ENCODE assay signal across 22 cellular contexts in the genomic region with DNA sequence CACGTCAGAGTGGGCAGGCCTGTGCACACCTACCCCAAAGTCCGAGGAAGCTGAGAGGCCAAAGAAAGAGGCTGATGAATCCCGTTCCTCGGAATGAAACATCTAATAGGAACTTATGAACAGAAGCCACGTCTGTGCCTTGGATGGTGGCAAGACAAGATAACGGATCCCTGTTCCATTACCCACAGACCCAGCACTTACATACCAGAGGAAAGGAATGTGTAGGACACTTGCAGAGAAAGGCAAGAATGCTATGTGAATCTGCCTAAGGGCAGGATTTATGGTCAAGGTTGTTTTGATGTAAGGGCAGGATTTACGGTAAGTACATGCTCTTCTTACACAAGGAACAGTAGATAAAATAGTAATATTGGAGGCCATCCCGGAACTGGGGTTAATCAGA.
"Had no signal": no experiment of that assay in that cellular context is flagged by ENCODE, and none has a peak within 500 bp of the region (broad histone marks: within the 10 kb centered on the region; RNA-seq: fewer than 3 reads in every experiment).

No MANE protein-coding gene starts in this region.

- H3K4me3 ChIP-seq: adrenal gland, hepatocyte, left ventricle myocardium inferior, transverse colon had no signal

- H3K9ac ChIP-seq: parathyroid adenoma had no signal

- H3K4me1 ChIP-seq: adrenal gland, foreskin keratinocyte, left ventricle myocardium inferior, parathyroid adenoma, transverse colon had no signal

- ATAC-seq: activated T-helper 17 cell treated with anti-CD3 and anti-CD28 coated beads, Interleukin-2, amount 50 U/mL, for 72 hours; foreskin keratinocyte; right cardiac atrium; stimulated activated effector memory CD8-positive, alpha-beta T cell treated with anti-CD3 and anti-CD28 coated beads, Interleukin-12 subunit alpha, Interleukin-12 subunit beta, amount 100 ng/mL, for 72 hours; WTC11 had no signal

- H3K27me3 Mint-ChIP-seq: activated T-helper 17 cell treated with anti-CD3 and anti-CD28 coated beads, Interleukin-2, amount 50 U/mL, for 72 hours had no signal

- H3K27ac Mint-ChIP-seq: activated naive CD8-positive, alpha-beta T cell; activated T-helper 17 cell treated with anti-CD3 and anti-CD28 coated beads, Interleukin-2, amount 50 U/mL, for 72 hours; immature natural killer cell; nephron; stimulated activated effector memory CD8-positive, alpha-beta T cell treated with anti-CD3 and anti-CD28 coated beads, Interleukin-12 subunit alpha, Interleukin-12 subunit beta, amount 100 ng/mL, for 72 hours; T-helper 1 cell treated with Interleukin-12 subunit alpha and Interleukin-12 subunit beta and Interleukin-4 antibody, amounts not matched to agents 30 μg/mL and 1 μg/mL, for 36 hours; WTC11 had no signal

- H3K4me1 Mint-ChIP-seq: activated T-helper 17 cell treated with anti-CD3 and anti-CD28 coated beads, Interleukin-2, amount 50 U/mL, for 72 hours; immature natural killer cell; nephron; stimulated activated effector memory CD8-positive, alpha-beta T cell treated with anti-CD3 and anti-CD28 coated beads, Interleukin-12 subunit alpha, Interleukin-12 subunit beta, amount 100 ng/mL, for 72 hours had no signal

- H3K9me3 Mint-ChIP-seq: activated T-helper 17 cell treated with anti-CD3 and anti-CD28 coated beads, Interleukin-2, amount 50 U/mL, for 72 hours; immature natural killer cell; nephron; stimulated activated effector memory CD8-positive, alpha-beta T cell treated with anti-CD3 and anti-CD28 coated beads, Interleukin-12 subunit alpha, Interleukin-12 subunit beta, amount 100 ng/mL, for 72 hours; T-helper 1 cell treated with Interleukin-12 subunit alpha and Interleukin-12 subunit beta and Interleukin-4 antibody, amounts not matched to agents 30 μg/mL and 1 μg/mL, for 36 hours; WTC11 had no signal

- DNase-seq: activated T-cell treated with anti-CD3 and anti-CD28 coated beads, Interleukin-2, amount 50 U/mL, for 1 hour; adrenal gland; central memory CD4-positive, alpha-beta T cell; dermis blood vessel endothelial cell; effector CD8-positive, alpha-beta T cell; erythroblast; foreskin keratinocyte; immature natural killer cell; left ventricle myocardium inferior; nucleus accumbens; right cardiac atrium; stimulated activated CD4-positive, alpha-beta T cell treated with anti-CD3 and anti-CD28 coated beads, Interleukin-12 subunit alpha, Interleukin-12 subunit beta, amount 100 ng/mL, for 4 hours; T1000; transverse colon had no signal

- H3K36me3 ChIP-seq: adrenal gland, left ventricle myocardium inferior, transverse colon had no signal

- H3K4me3 Mint-ChIP-seq: activated naive CD8-positive, alpha-beta T cell; activated T-helper 17 cell treated with anti-CD3 and anti-CD28 coated beads, Interleukin-2, amount 50 U/mL, for 72 hours; immature natural killer cell; nephron; stimulated activated effector memory CD8-positive, alpha-beta T cell treated with anti-CD3 and anti-CD28 coated beads, Interleukin-12 subunit alpha, Interleukin-12 subunit beta, amount 100 ng/mL, for 72 hours; T-helper 1 cell treated with Interleukin-12 subunit alpha and Interleukin-12 subunit beta and Interleukin-4 antibody, amounts not matched to agents 30 μg/mL and 1 μg/mL, for 36 hours; WTC11 had no signal

- H3K9me3 ChIP-seq: adrenal gland, left ventricle myocardium inferior, transverse colon had no signal

- H3K36me3 Mint-ChIP-seq: activated naive CD8-positive, alpha-beta T cell; immature natural killer cell; stimulated activated effector memory CD8-positive, alpha-beta T cell treated with anti-CD3 and anti-CD28 coated beads, Interleukin-12 subunit alpha, Interleukin-12 subunit beta, amount 100 ng/mL, for 72 hours; WTC11 had no signal

- H3K4me2 ChIP-seq: hepatocyte had no signal

- H3K27ac ChIP-seq: adrenal gland, foreskin keratinocyte, left ventricle myocardium inferior, parathyroid adenoma, transverse colon had no signal

- H2AFZ ChIP-seq: hepatocyte, parathyroid adenoma had no signal

- H3K27me3 ChIP-seq: adrenal gland, hepatocyte, transverse colon had no signal
